ENCODE assay signal across 8 cellular contexts in the genomic region with DNA sequence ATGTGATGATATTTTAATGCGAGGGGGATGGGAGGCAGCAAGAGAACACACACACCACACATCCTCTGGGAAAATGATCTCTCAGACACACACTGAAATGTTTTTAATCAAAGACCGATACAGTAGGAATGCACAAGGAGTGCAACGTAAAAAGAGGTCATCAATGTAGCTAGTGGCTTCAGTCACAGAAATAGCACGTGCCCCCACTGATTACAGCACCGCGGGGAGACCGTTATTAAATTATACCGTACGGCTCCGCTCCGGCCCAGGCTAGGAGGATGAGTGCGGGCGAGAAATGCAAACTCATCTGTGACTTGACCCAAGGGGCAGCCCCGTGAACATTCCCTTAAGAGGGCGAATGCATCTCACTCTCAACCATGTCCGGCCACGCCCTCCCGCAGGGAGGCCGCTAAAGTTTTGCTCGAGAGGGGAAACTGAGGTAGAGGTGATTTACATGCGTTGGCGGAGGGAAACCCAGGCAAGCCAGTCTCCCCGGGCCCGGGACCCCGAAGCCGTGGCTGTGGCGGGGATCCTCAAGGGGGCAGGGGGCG. TPM values are rescaled to one million over a fixed set of nuclear protein-coding genes. Genes with fewer than 3 reads are reported as not detected.
A peak's percentile ranks its signal among the peaks of the same experiment; 100 is the strongest.
DNase-seq lines count a peak whose midpoint lies in the region; ATAC-seq lines count a peak whose summit lies in the region.

No MANE protein-coding gene starts in this region.

- no peaks in the 10 kb centered on the region for H3K27me3 Mint-ChIP-seq in activated CD4-positive, alpha-beta T cell treated with anti-CD3 and anti-CD28 coated beads, Interleukin-2, amount 10 ng/mL, durations not matched to agents 7 days and 5 days
- no peaks in the 10 kb centered on the region for H3K27me3 Mint-ChIP-seq in stimulated activated naive CD8-positive, alpha-beta T cell treated with anti-CD3 and anti-CD28 coated beads, Interleukin-15, amount 100 ng/mL, for 72 hours

- POLR2A ChIA-PET in activated CD4-positive, alpha-beta T cell treated with anti-CD3 and anti-CD28 coated beads, Interleukin-2, amount 10 ng/mL, durations not matched to agents 7 days and 5 days (lab: Charles Lee): no interaction called here

- DNase-seq in ELF-1 (ENCODE audit: low read depth, low spot score) (peak; percentile 70), HT1080 (ENCODE audit: low read depth) (peak; percentile 32), myocyte (ENCODE audit: low read depth) (peak; percentile 44), 8988T (no peak)
- peak; percentile 45 for DNase-seq in activated CD4-positive, alpha-beta T cell treated with anti-CD3 and anti-CD28 coated beads, Interleukin-2, amount 10 ng/mL, durations not matched to agents 7 days and 5 days
- DNase-seq in stimulated activated naive CD8-positive, alpha-beta T cell treated with anti-CD3 and anti-CD28 coated beads, Interleukin-15, amount 100 ng/mL, for 72 hours: peak in 1 of 2 donors; percentile 87

- H3K4me3 Mint-ChIP-seq in activated CD4-positive, alpha-beta T cell treated with anti-CD3 and anti-CD28 coated beads, Interleukin-2, amount 10 ng/mL, durations not matched to agents 7 days and 5 days: peak overlapping the region; percentile 93
- peak overlapping the region; percentile 84 to 96 for H3K4me3 Mint-ChIP-seq in stimulated activated naive CD8-positive, alpha-beta T cell treated with anti-CD3 and anti-CD28 coated beads, Interleukin-15, amount 100 ng/mL, for 72 hours

- peak; percentile 45 for ATAC-seq in GM21390 (IDR thresholded peaks at IDR 0.05; ENCODE audit: unreplicated experiment)
- peak; percentile 68 for ATAC-seq in esophagus mucosa
- peak; percentile 86 for ATAC-seq in stimulated activated naive CD8-positive, alpha-beta T cell treated with anti-CD3 and anti-CD28 coated beads, Interleukin-15, amount 100 ng/mL, for 72 hours

- no peaks in the 10 kb centered on the region for H3K9me3 Mint-ChIP-seq in activated CD4-positive, alpha-beta T cell treated with anti-CD3 and anti-CD28 coated beads, Interleukin-2, amount 10 ng/mL, durations not matched to agents 7 days and 5 days
- no peaks in the 10 kb centered on the region for H3K9me3 Mint-ChIP-seq in stimulated activated naive CD8-positive, alpha-beta T cell treated with anti-CD3 and anti-CD28 coated beads, Interleukin-15, amount 100 ng/mL, for 72 hours

- peaks cover 28% of the 10 kb centered on the region for H3K36me3 Mint-ChIP-seq in activated CD4-positive, alpha-beta T cell treated with anti-CD3 and anti-CD28 coated beads, Interleukin-2, amount 10 ng/mL, durations not matched to agents 7 days and 5 days (ENCODE audit: low read depth)

- CTCF ChIA-PET in activated CD4-positive, alpha-beta T cell treated with anti-CD3 and anti-CD28 coated beads, Interleukin-2, amount 10 ng/mL, durations not matched to agents 7 days and 5 days (lab: Charles Lee): interaction anchor here (0.8 to 3.2 kb wide), 4 partner anchors 11 to 64 kb away, joined by 4 to 12 read pairs (median 6); no protein-coding TSS in a partner anchor

- H3K27ac Mint-ChIP-seq in activated CD4-positive, alpha-beta T cell treated with anti-CD3 and anti-CD28 coated beads, Interleukin-2, amount 10 ng/mL, durations not matched to agents 7 days and 5 days: peak overlapping the region; percentile 97
- H3K27ac Mint-ChIP-seq in stimulated activated naive CD8-positive, alpha-beta T cell treated with anti-CD3 and anti-CD28 coated beads, Interleukin-15, amount 100 ng/mL, for 72 hours: peak overlapping the region; percentile 92 to 97

- H3K4me1 Mint-ChIP-seq in activated CD4-positive, alpha-beta T cell treated with anti-CD3 and anti-CD28 coated beads, Interleukin-2, amount 10 ng/mL, durations not matched to agents 7 days and 5 days: peaks cover 77% of the 10 kb centered on the region
- peaks cover 74% of the 10 kb centered on the region for H3K4me1 Mint-ChIP-seq in stimulated activated naive CD8-positive, alpha-beta T cell treated with anti-CD3 and anti-CD28 coated beads, Interleukin-15, amount 100 ng/mL, for 72 hours

RNA-seq across cellular contexts. Expression of gene UBR4, which starts 0.6 kb away (rescaled TPM):
- 73.7 and 90.5 TPM in 2 replicates for total RNA-seq in HT1080 (2014; rRNA removed; shearing (Covaris generic))
- 40.3 and 41.4 TPM in 2 replicates for polyA plus RNA-seq in HT1080 (2015; cell fraction: cytosol; rRNA removed)
- polyA plus RNA-seq in HT1080 (2015; cell fraction: nucleus; rRNA removed): 249 and 326 TPM in 2 replicates
- total RNA-seq in activated CD4-positive, alpha-beta T cell treated with anti-CD3 and anti-CD28 coated beads, Interleukin-2, amount 10 ng/mL, durations not matched to agents 7 days and 5 days: 100 to 1,000 TPM; 116 to 125 TPM
- total RNA-seq in esophagus mucosa (87.3 TPM), myocyte (78.9 and 79.8 TPM in 2 replicates)
- polyA plus RNA-seq in myocyte (2012): 114 TPM

RNA-seq across cellular contexts. Expression of gene EMC1, which starts 41.8 kb away (rescaled TPM):
- 61.0 and 66.3 TPM in 2 replicates for total RNA-seq in HT1080 (2014; rRNA removed; shearing (Covaris generic))
- polyA plus RNA-seq in HT1080 (2015; cell fraction: cytosol; rRNA removed): 55.8 and 70.0 TPM in 2 replicates
- 309 and 387 TPM in 2 replicates for polyA plus RNA-seq in HT1080 (2015; cell fraction: nucleus; rRNA removed)
- 10 to 100 TPM; 36.4 to 37.0 TPM for total RNA-seq in activated CD4-positive, alpha-beta T cell treated with anti-CD3 and anti-CD28 coated beads, Interleukin-2, amount 10 ng/mL, durations not matched to agents 7 days and 5 days
- total RNA-seq in esophagus mucosa: 27.9 TPM
- total RNA-seq in myocyte: 71.7 and 85.0 TPM in 2 replicates
- polyA plus RNA-seq in myocyte (2012): 53.2 TPM

RNA-seq across cellular contexts. Expression of gene MRTO4, which starts 42.1 kb away (rescaled TPM):
- total RNA-seq in HT1080 (2014; rRNA removed; shearing (Covaris generic)): 102 and 110 TPM in 2 replicates
- 67.3 and 77.0 TPM in 2 replicates for polyA plus RNA-seq in HT1080 (2015; cell fraction: cytosol; rRNA removed)
- polyA plus RNA-seq in HT1080 (2015; cell fraction: nucleus; rRNA removed): 52.1 and 62.6 TPM in 2 replicates
- total RNA-seq in activated CD4-positive, alpha-beta T cell treated with anti-CD3 and anti-CD28 coated beads, Interleukin-2, amount 10 ng/mL, durations not matched to agents 7 days and 5 days: 10 to 100 TPM; 27.2 to 32.5 TPM
- total RNA-seq in esophagus mucosa: 35.5 TPM
- total RNA-seq in myocyte: 36.0 and 36.1 TPM in 2 replicates
- polyA plus RNA-seq in myocyte (2012): 31.5 TPM
